ENCODE assay signal across 8 cellular contexts in genomic region chr19:342801-343421, GRCh38. TPM values are rescaled to one million over a fixed set of nuclear protein-coding genes. Genes with fewer than 3 reads are reported as not detected.
A peak's percentile ranks its signal among the peaks of the same experiment; 100 is the strongest.
DNase-seq lines count a peak whose midpoint lies in the region; ATAC-seq and TF ChIP-seq lines count a peak whose summit lies in the region.

No MANE protein-coding gene starts in this region.

- H3K27ac Mint-ChIP-seq in memory B cell: peak overlapping the region; percentile 69

- ATAC-seq in memory B cell (ENCODE audit: low read depth): no peak
- peak; percentile 62 for ATAC-seq in upper lobe of right lung
- no peak for ATAC-seq in GM21447 (IDR thresholded peaks at IDR 0.05; ENCODE audit: unreplicated experiment)

- no peaks in the 10 kb centered on the region for H3K9me3 Mint-ChIP-seq in memory B cell

- CTCF ChIA-PET in PC-9 (lab: Charles Lee): no interaction called here

- peaks cover 32% of the 10 kb centered on the region for H4K20me1 ChIP-seq in PC-9 (ENCODE audit: insufficient read depth)

- peaks cover 13% of the 10 kb centered on the region; the same call in 1 of the 2 replicates for H3K36me3 ChIP-seq in PC-9 (ENCODE audit: low read depth)
- no peaks in the 10 kb centered on the region for H3K36me3 ChIP-seq in upper lobe of right lung

- H3K4me2 ChIP-seq in PC-9: peak overlapping the region; percentile 80

- H3K79me2 ChIP-seq in PC-9 (ENCODE audit: low read depth): peaks cover 59% of the 10 kb centered on the region

- DNase-seq in GM04503 (ENCODE audit: low read depth) (peak; percentile 44), PC-9 (peak; percentile 23 to 54), dermis blood vessel endothelial cell (peak; percentile 97), memory B cell (ENCODE audit: low spot score in 2 of 2) (no peak), upper lobe of right lung (peak; percentile 73), RPMI8226 (no peak)
- no peak for DNase-seq in stimulated activated CD4-positive, alpha-beta T cell treated with anti-CD3 and anti-CD28 coated beads, Interleukin-12 subunit alpha, Interleukin-12 subunit beta, amount 100 ng/mL, for 4 hours

- BruUV-seq in PC-9 (replicated peaks; lab: Mats Ljungman, UMichigan): no TSS peak

- TF ChIP-seq CTCF in PC-9 (conservative IDR thresholded peaks at IDR 0.05) (no peak), upper lobe of right lung (IDR thresholded peaks at IDR 0.05) (no peak)

- intact Hi-C loops in PC-9 (cut with micrococcal nuclease; ENCODE audit: unreplicated experiment): no loop called here
- intact Hi-C loops in upper lobe of right lung (cut with DNase I): no loop called here

- no peaks in the 10 kb centered on the region for H3K27me3 ChIP-seq in PC-9 (ENCODE audit: insufficient read depth, low read depth)
- no peaks in the 10 kb centered on the region for H3K27me3 ChIP-seq in upper lobe of right lung

- POLR2A ChIA-PET in PC-9 (lab: Charles Lee; ENCODE audit: unreplicated experiment): no interaction called here

- H2AFZ ChIP-seq in PC-9: no peak overlapping the region

- H3K27ac ChIP-seq in PC-9: no peak overlapping the region
- H3K27ac ChIP-seq in upper lobe of right lung: peak overlapping the region; percentile 80

- peak overlapping the region; percentile 62 for H3K4me3 Mint-ChIP-seq in memory B cell

- H3F3A ChIP-seq in PC-9 (ENCODE audit: insufficient read depth, low read depth): no peaks in the 10 kb centered on the region

- no peaks in the 10 kb centered on the region for H3K9me2 ChIP-seq in PC-9 (ENCODE audit: insufficient read depth)

- peak overlapping the region; percentile 63 for H3K4me3 ChIP-seq in PC-9
- H3K4me3 ChIP-seq in upper lobe of right lung: peak overlapping the region; percentile 79

- H3K4me1 ChIP-seq in PC-9 (replicated peaks; ENCODE audit: insufficient read depth) (peaks cover 22% of the 10 kb centered on the region), upper lobe of right lung (peaks cover 33% of the 10 kb centered on the region)

- H3K27me3 Mint-ChIP-seq in memory B cell: no peaks in the 10 kb centered on the region

- peaks cover 16% of the 10 kb centered on the region for H3K36me3 Mint-ChIP-seq in memory B cell

- H3K4me1 Mint-ChIP-seq in memory B cell: peaks cover 35% of the 10 kb centered on the region

- H3K9me3 ChIP-seq in PC-9 (ENCODE audit: insufficient read depth, low read depth) (no peaks in the 10 kb centered on the region), upper lobe of right lung (no peaks in the 10 kb centered on the region)

RNA-seq across cellular contexts. Expression of gene MIER2, which starts 1.7 kb away (rescaled TPM):
- 23.3 and 25.2 TPM in 2 replicates for total RNA-seq in PC-9 (2021)
- 16.5 and 29.0 TPM in 2 replicates for total RNA-seq in dermis blood vessel endothelial cell
- total RNA-seq in upper lobe of right lung: 43.1 TPM

RNA-seq across cellular contexts. Expression of gene PLPP2, which starts 51.7 kb away (rescaled TPM):
- total RNA-seq in PC-9 (2021) (143 and 146 TPM in 2 replicates), dermis blood vessel endothelial cell (14.3 and 25.8 TPM in 2 replicates), upper lobe of right lung (5.7 TPM)

Comparison
In these comparisons a context has a peak if more than half of its experiments do, and no peak if none do; other contexts are left out.
1. DNase-seq: peak in GM04503 (single experiment), PC-9 (2 of 2), dermis blood vessel endothelial cell (single experiment) and upper lobe of right lung (single experiment); none in memory B cell (0 of 2), stimulated activated CD4-positive, alpha-beta T cell treated with anti-CD3 and anti-CD28 coated beads, Interleukin-12 subunit alpha, Interleukin-12 subunit beta, amount 100 ng/mL, for 4 hours (single experiment) and RPMI8226 (single experiment).